In the genomic region with DNA sequence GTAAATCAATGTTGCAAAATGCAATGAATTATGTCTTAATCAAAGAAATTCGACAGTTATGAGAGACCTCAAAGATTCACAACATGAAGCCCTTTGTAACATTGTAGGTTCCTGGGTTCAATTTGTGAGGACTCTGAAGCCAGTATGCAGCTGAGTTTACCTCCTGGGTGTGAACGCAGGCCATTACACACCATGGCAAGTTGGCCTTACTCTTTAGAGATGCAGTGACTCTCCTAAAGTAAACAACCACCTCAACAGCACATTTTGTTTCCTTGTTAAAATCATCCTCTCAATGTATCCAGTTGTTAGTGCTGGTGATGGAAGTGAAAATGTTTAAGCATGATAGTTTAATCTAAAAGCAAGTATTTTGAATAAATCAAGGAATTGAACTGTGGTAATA, we compare ENCODE assay signal across 15 cellular contexts.
DNase-seq lines count a peak whose midpoint lies in the region; ATAC-seq, FAIRE-seq and TF ChIP-seq lines count a peak whose summit lies in the region.
"Had no signal": no experiment of that assay in that cellular context is flagged by ENCODE, and none has a peak within 500 bp of the region (broad histone marks: within the 10 kb centered on the region; RNA-seq: fewer than 3 reads in every experiment).

No MANE protein-coding gene starts in this region.

- no peak overlapping the region for H3K27ac ChIP-seq in Karpas-422 (ENCODE audit: low read length)
- H3K27ac ChIP-seq: BLaER1 treated with 17β-estradiol and CSF1 and Interleukin-3, amounts not matched to agents 10 nM and 100 nM had no signal

- TF ChIP-seq CTCF in D721Med (IDR thresholded peaks at IDR 0.05; ENCODE audit: insufficient read depth, missing control alignments) = no peak
- TF ChIP-seq CTCF in WTC11 (IDR thresholded peaks at IDR 0.05) = no peak

- no peaks in the 10 kb centered on the region for H3K27me3 Mint-ChIP-seq in WTC11 (ENCODE audit: low read depth)
- H3K27me3 Mint-ChIP-seq: CD4-positive, CD25-positive, alpha-beta regulatory T cell; IgD-negative memory B cell had no signal

- peaks cover 20% of the 10 kb centered on the region for H3K4me1 Mint-ChIP-seq in WTC11
- H3K4me1 Mint-ChIP-seq: CD4-positive, CD25-positive, alpha-beta regulatory T cell; IgD-negative memory B cell had no signal

- DNase-seq in D721Med (ENCODE audit: insufficient read length, low spot score) (no peak), Karpas-422 (no peak), WTC11 (ENCODE audit: low spot score) (no peak), amygdala (lab: John Stamatoyannopoulos, UW) (no peak), H54 (ENCODE audit: insufficient read length, low spot score) (no peak), kidney glomerular epithelial cell (lab: John Stamatoyannopoulos, UW) (no peak)
- DNase-seq: ACHN; CD4-positive, CD25-positive, alpha-beta regulatory T cell; DMS 273 treated with DMSO at 0.1 percent for 48 hours; GF-D8; H9; KG1 had no signal

- CTCF ChIA-PET in WTC11 (lab: Charles Lee) = interaction anchor here (1.2 kb wide), 1 partner anchor 311 kb away, joined by 3 read pairs; no protein-coding TSS in a partner anchor

- no peaks in the 10 kb centered on the region for H3K9me3 ChIP-seq in Karpas-422 (ENCODE audit: low read length)

- peak overlapping the region; percentile 28 for H3K4me2 ChIP-seq in Karpas-422 (ENCODE audit: low read depth, low read length, poor library complexity, severe bottlenecking)
- H3K4me2 ChIP-seq: BLaER1 treated with 17β-estradiol and CSF1 and Interleukin-3, amounts not matched to agents 10 nM and 100 nM had no signal

- no peak overlapping the region for H2AFZ ChIP-seq in Karpas-422 (ENCODE audit: low read length)

- FAIRE-seq in D721Med (lab: Jason Lieb, UNC) (peak; percentile 6), H54 (lab: Jason Lieb, UNC) (no peak)
- FAIRE-seq: GM19239 had no signal

- H3K4me1 ChIP-seq in Karpas-422 (ENCODE audit: low read length) = peaks cover 58% of the 10 kb centered on the region

- H3K36me3 Mint-ChIP-seq in WTC11 = no peaks in the 10 kb centered on the region
- H3K36me3 Mint-ChIP-seq: CD4-positive, CD25-positive, alpha-beta regulatory T cell; IgD-negative memory B cell had no signal

- no peak overlapping the region for H3K4me3 Mint-ChIP-seq in WTC11
- H3K4me3 Mint-ChIP-seq: CD4-positive, CD25-positive, alpha-beta regulatory T cell; H9; IgD-negative memory B cell had no signal

- no peaks in the 10 kb centered on the region for H3K27me3 ChIP-seq in Karpas-422 (ENCODE audit: low read length)
- H3K27me3 ChIP-seq: BLaER1 treated with 17β-estradiol and CSF1 and Interleukin-3, amounts not matched to agents 10 nM and 100 nM had no signal

- POLR2A ChIA-PET in WTC11 (lab: Charles Lee) = interaction anchor here (0.8 kb wide), 1 partner anchor 74 kb away, joined by 3 read pairs; a partner anchor contains a TSS

- H3K9me3 Mint-ChIP-seq in WTC11 = no peaks in the 10 kb centered on the region
- H3K9me3 Mint-ChIP-seq: H9 had no signal

- TF ChIP-seq POLR2A in H54 (IDR thresholded peaks at IDR 0.05; ENCODE audit: low read depth, low read length) = no peak

- H3K9me2 ChIP-seq in Karpas-422 (replicated peaks; ENCODE audit: insufficient read depth, low read length) = no peaks in the 10 kb centered on the region

- H3K9ac ChIP-seq in Karpas-422 (ENCODE audit: low read length) = no peak overlapping the region
- H3K9ac ChIP-seq: BLaER1 treated with 17β-estradiol and CSF1 and Interleukin-3, amounts not matched to agents 10 nM and 100 nM had no signal

- H3K27ac Mint-ChIP-seq in WTC11 = peak overlapping the region; percentile 1; the same call in 1 of the 2 replicates
- H3K27ac Mint-ChIP-seq: CD4-positive, CD25-positive, alpha-beta regulatory T cell; IgD-negative memory B cell had no signal

- H3K36me3 ChIP-seq in Karpas-422 (ENCODE audit: insufficient read depth, low read length) = no peaks in the 10 kb centered on the region

- peaks cover 94% of the 10 kb centered on the region for H3K79me2 ChIP-seq in Karpas-422 (ENCODE audit: low read length)

- no peaks in the 10 kb centered on the region for H4K20me1 ChIP-seq in Karpas-422 (ENCODE audit: insufficient read depth, low read depth, low read length)

- ATAC-seq in WTC11 = peak; percentile 73

- no peak overlapping the region for H3K4me3 ChIP-seq in Karpas-422 (ENCODE audit: low read length)
- H3K4me3 ChIP-seq: BLaER1 treated with 17β-estradiol and CSF1 and Interleukin-3, amounts not matched to agents 10 nM and 100 nM had no signal

TF ChIP-seq in WTC11, 78 proteins besides CTCF, POLR2A, EP300 and RAD21:
- TF ChIP-seq NR1H2 (CRISPR knock-in tag; IDR thresholded peaks at IDR 0.05) = no peak
- no peak for TF ChIP-seq SP1 (CRISPR knock-in tag; conservative IDR thresholded peaks at IDR 0.05)
